Comparison of ENCODE assay signal across 2 cellular contexts in genomic region chr16:57192146-57192545, GRCh38.
TF ChIP-seq lines count a peak whose summit lies in the region.

No MANE protein-coding gene starts in this region.

TF ChIP-seq in HepG2, 621 proteins besides CTCF, POLR2A, EP300 and RAD21:
- TF ChIP-seq GATAD2A (CRISPR knock-in tag; IDR thresholded peaks at IDR 0.05) (no peak), CHD4 (IDR thresholded peaks at IDR 0.05; ENCODE audit: borderline replicate concordance, low read length) (no peak), KDM4B (CRISPR knock-in tag; IDR thresholded peaks at IDR 0.05) (no peak)
- TF ChIP-seq, protein P1, sequence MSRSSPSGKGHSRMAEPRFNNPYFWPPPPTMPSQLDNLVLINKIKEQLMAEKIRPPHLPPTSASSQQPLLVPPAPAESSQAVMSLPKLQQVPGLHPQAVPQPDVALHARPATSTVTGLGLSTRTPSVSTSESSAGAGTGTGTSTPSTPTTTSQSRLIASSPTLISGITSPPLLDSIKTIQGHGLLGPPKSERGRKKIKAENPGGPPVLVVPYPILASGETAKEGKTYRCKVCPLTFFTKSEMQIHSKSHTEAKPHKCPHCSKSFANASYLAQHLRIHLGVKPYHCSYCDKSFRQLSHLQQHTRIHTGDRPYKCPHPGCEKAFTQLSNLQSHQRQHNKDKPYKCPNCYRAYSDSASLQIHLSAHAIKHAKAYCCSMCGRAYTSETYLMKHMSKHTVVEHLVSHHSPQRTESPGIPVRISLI (CRISPR knock-in tag; IDR thresholded peaks at IDR 0.05; ENCODE audit: borderline replicate concordance) = no peak
- TF ChIP-seq, protein P2, sequence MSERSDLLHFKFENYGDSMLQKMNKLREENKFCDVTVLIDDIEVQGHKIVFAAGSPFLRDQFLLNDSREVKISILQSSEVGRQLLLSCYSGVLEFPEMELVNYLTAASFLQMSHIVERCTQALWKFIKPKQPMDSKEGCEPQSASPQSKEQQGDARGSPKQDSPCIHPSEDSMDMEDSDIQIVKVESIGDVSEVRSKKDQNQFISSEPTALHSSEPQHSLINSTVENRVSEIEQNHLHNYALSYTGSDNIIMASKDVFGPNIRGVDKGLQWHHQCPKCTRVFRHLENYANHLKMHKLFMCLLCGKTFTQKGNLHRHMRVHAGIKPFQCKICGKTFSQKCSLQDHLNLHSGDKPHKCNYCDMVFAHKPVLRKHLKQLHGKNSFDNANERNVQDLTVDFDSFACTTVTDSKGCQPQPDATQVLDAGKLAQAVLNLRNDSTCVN (CRISPR knock-in tag; IDR thresholded peaks at IDR 0.05; ENCODE audit: borderline replicate concordance) = no peak
TF ChIP-seq in HepG2: peak in this region for 0.

TF ChIP-seq in GM12891, 5 proteins besides CTCF, POLR2A, EP300 and RAD21:
- TF ChIP-seq POLR2AphosphoS5 (IDR thresholded peaks at IDR 0.05; ENCODE audit: low read depth, low read length) = no peak
- TF ChIP-seq PAX5 (IDR thresholded peaks at IDR 0.05; ENCODE audit: insufficient read depth, low read length, severe bottlenecking) = no peak
- no peak for TF ChIP-seq SPI1 (IDR thresholded peaks at IDR 0.05; ENCODE audit: low read depth, low read length)
- TF ChIP-seq TAF1 (IDR thresholded peaks at IDR 0.05; ENCODE audit: low read depth, low read length) = no peak
- no peak for TF ChIP-seq POU2F2 (IDR thresholded peaks at IDR 0.05; ENCODE audit: low read depth, low read length)
